8 cellular contexts compared by ENCODE assay signal in the genomic region with DNA sequence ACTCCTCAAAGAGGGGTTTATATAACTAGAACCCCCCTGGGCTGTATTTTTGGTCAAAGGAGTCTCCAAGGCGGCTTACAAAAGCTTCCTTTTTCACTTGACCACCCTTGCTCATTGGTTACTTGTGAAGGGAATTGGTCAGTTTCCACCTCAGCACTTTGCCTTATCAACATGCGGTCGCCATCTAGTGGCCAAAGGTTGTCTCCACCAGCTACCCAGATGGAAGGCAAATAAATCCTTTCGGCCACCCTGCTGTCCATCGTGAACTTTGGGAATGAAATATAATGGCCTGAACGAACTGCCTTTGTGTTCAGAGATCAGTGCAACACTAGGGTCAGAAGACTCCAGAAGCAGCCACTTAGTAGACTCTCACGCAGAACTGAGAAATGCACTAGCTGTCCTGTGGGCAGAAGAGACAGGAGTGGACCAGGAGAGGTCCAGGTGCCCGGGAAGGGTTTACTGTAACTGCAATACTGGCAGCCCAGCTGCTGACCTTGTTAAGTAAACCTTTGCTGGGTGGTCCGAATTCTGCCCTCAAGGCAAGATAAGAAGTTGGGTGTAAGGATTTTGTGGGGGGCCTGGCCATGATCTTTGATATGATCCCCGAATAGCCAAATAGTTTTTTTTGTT.
DNase-seq lines count a peak whose midpoint lies in the region; ATAC-seq, FAIRE-seq and TF ChIP-seq lines count a peak whose summit lies in the region.

No MANE protein-coding gene starts in this region.

- H3K4me3 Mint-ChIP-seq in CD4-positive, alpha-beta T cell: no peak overlapping the region
- H3K4me3 Mint-ChIP-seq in MCF 10A (ENCODE audit: unreplicated experiment): no peak overlapping the region

- no peak for ATAC-seq in CD4-positive, alpha-beta T cell (ENCODE audit: poor library complexity)

- H3K27me3 Mint-ChIP-seq in CD4-positive, alpha-beta T cell: no peaks in the 10 kb centered on the region
- no peaks in the 10 kb centered on the region for H3K27me3 Mint-ChIP-seq in MCF 10A (ENCODE audit: insufficient read depth, unreplicated experiment)

- no TSS peak for BruUV-seq in MCF 10A (replicated peaks; lab: Mats Ljungman, UMichigan)

- no peak overlapping the region for H3K4me2 ChIP-seq in SU-DHL-6 (ENCODE audit: low read depth, low read length, poor library complexity, severe bottlenecking)

- H3K4me3 ChIP-seq in SU-DHL-6 (ENCODE audit: insufficient read depth, low read length, poor library complexity, severe bottlenecking): no peak overlapping the region

- H3K4me1 Mint-ChIP-seq in CD4-positive, alpha-beta T cell (ENCODE audit: low read depth): no peaks in the 10 kb centered on the region
- H3K4me1 Mint-ChIP-seq in MCF 10A (ENCODE audit: insufficient read depth, unreplicated experiment): peaks cover 21% of the 10 kb centered on the region

- intact Hi-C loops in CD4-positive, alpha-beta T cell (cut with DNase I, micrococcal nuclease): loop anchor here in 1 of 2 experiments (5.0 kb wide), 1 partner anchor 139 kb away; no protein-coding TSS in a partner anchor
- intact Hi-C loops in MCF 10A (cut with micrococcal nuclease): loop anchor here (1.0 kb wide), 2 partner anchors 14 to 106 kb away; no protein-coding TSS in a partner anchor

- H3K9me3 ChIP-seq in CD4-positive, alpha-beta T cell (ENCODE audit: control insufficient read depth, low read length): no peaks in the 10 kb centered on the region
- H3K9me3 ChIP-seq in SU-DHL-6 (ENCODE audit: insufficient read depth, low read length): no peaks in the 10 kb centered on the region

- H3K9me3 Mint-ChIP-seq in CD4-positive, alpha-beta T cell: no peaks in the 10 kb centered on the region
- no peaks in the 10 kb centered on the region for H3K9me3 Mint-ChIP-seq in MCF 10A (ENCODE audit: unreplicated experiment)

- DNase-seq in CD4-positive, alpha-beta T cell: peak in 8 of 10 experiments; percentile 8 to 38 (median 13)
- DNase-seq in GM19238 (ENCODE audit: insufficient read length, low spot score) (peak; percentile 66), HTR-8/SVneo (ENCODE audit: insufficient read length, low spot score) (peak; percentile 76), MCF 10A (ENCODE audit: unreplicated experiment) (peak; percentile 91)
- DNase-seq in stimulated activated CD4-positive, alpha-beta T cell treated with anti-CD3 and anti-CD28 coated beads, Interleukin-12 subunit alpha, Interleukin-12 subunit beta, amount 100 ng/mL, for 4 hours: peak; percentile 39
- DNase-seq in central memory CD4-positive, alpha-beta T cell: no peak

- H4K20me1 ChIP-seq in SU-DHL-6 (ENCODE audit: low read depth, low read length): no peaks in the 10 kb centered on the region

- CTCF ChIA-PET in CD4-positive, alpha-beta T cell (lab: Charles Lee): interaction anchor here (0.7 to 2.2 kb wide), 12 partner anchors 10 to 216 kb away, joined by 3 to 10 read pairs (median 5); no protein-coding TSS in a partner anchor
- CTCF ChIA-PET in MCF 10A (lab: Yijun Ruan, JAX): interaction anchor here (0.5 to 42.7 kb wide), 74 partner anchors 7 to 1948 kb away, joined by 3 to 1621 read pairs (median 5); partner anchors contain the start of genes HMGXB3, PDE6A, SLC26A2 and TIGD6

- POLR2A ChIA-PET in CD4-positive, alpha-beta T cell (lab: Charles Lee): no interaction called here
- POLR2A ChIA-PET in MCF 10A (lab: Yijun Ruan, JAX): interaction anchor here (0.6 to 13.1 kb wide), 17 partner anchors 9 to 699 kb away, joined by 3 to 186 read pairs (median 4); partner anchors contain the start of genes HMGXB3, SLC26A2 and TIGD6

- no peaks in the 10 kb centered on the region for H3K79me2 ChIP-seq in SU-DHL-6 (ENCODE audit: insufficient read depth, low read length)

- H3K36me3 Mint-ChIP-seq in CD4-positive, alpha-beta T cell (ENCODE audit: low read depth): peaks cover 12% of the 10 kb centered on the region
- peaks cover 14% of the 10 kb centered on the region for H3K36me3 Mint-ChIP-seq in MCF 10A (ENCODE audit: insufficient read depth, unreplicated experiment)

- no peak overlapping the region for H2AFZ ChIP-seq in SU-DHL-6 (ENCODE audit: low read depth, low read length, severe bottlenecking)

- H3F3A ChIP-seq in SU-DHL-6 (ENCODE audit: insufficient read depth): no peaks in the 10 kb centered on the region

- H3K36me3 ChIP-seq in SU-DHL-6 (ENCODE audit: low read length): no peaks in the 10 kb centered on the region

- H3K27ac ChIP-seq in CD4-positive, alpha-beta T cell (ENCODE audit: low read depth, low read length): no peak overlapping the region
- H3K27ac ChIP-seq in SU-DHL-6 (ENCODE audit: low read depth, low read length): no peak overlapping the region

- FAIRE-seq in HTR-8/SVneo (lab: Jason Lieb, UNC) (no peak), islet of Langerhans (lab: Jason Lieb, UNC) (peak; percentile 94)

- H3K27ac Mint-ChIP-seq in CD4-positive, alpha-beta T cell: no peak overlapping the region
- peak overlapping the region; percentile 16 for H3K27ac Mint-ChIP-seq in MCF 10A (ENCODE audit: low read depth, unreplicated experiment)

- TF ChIP-seq CTCF in CD4-positive, alpha-beta T cell (IDR thresholded peaks at IDR 0.05): peak; percentile 71
- TF ChIP-seq CTCF in SU-DHL-6 (IDR thresholded peaks at IDR 0.05; ENCODE audit: insufficient read depth, low read length, poor library complexity, severe bottlenecking) (peak; percentile 93), MCF 10A (IDR thresholded peaks at IDR 0.05; ENCODE audit: unreplicated experiment) (peak; percentile 87)

- no peaks in the 10 kb centered on the region for H3K27me3 ChIP-seq in CD4-positive, alpha-beta T cell (ENCODE audit: control insufficient read depth, insufficient read depth, low read length)
- H3K27me3 ChIP-seq in SU-DHL-6 (ENCODE audit: low read length): no peaks in the 10 kb centered on the region

- H3K9me2 ChIP-seq in SU-DHL-6 (replicated peaks; ENCODE audit: insufficient read depth, low read length): no peaks in the 10 kb centered on the region

- H3K9ac ChIP-seq in SU-DHL-6 (ENCODE audit: low read length): no peak overlapping the region
